ENCODE assay signal across 8 cellular contexts in the genomic region with DNA sequence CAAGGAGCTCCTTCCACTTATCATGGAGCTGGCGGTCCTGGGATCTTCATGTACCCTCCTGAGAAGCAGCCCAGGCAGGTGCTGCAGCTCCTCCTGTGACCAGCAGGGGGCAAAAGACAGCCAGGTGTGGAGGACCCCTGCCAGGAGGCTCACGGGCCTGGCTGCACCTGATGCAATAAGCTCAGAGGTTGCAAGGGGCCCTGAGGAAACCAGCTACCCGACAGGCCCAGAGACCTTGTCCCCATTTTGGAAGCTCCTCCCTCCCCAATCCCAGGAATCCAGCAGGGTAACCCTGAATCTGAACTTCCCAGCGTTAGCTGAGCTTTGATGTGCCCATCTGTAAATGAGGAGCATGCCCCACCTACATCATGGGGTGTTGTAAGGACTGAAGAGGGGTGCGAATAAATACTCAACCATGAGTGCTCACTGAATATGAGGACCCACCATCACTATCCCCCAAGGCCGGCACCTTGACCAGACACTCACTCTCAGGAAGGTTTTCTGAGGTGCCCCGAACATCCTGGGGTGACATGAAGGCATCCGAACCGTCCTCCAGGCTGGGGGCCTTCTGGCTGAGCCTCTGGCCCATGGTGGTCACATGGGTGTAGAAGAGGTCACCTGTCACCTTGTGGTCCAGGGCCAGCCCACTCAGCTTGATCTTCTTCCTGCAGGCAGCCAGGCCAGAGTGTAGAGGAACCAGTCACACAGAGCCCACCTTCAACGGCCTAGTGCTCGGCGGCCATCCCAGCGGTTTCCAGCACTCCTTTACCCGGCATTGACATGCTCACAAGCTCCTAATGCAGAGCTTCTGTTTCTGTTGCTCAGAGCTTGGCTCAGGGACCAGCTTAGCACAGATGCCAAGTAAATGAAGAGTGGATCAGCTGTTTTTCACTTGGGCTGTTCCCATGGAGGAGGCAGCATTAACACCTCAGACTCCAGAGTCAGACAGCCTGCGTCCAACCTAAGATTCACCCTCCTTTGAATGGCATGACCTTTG. TPM values are rescaled to one million over a fixed set of nuclear protein-coding genes. Genes with fewer than 3 reads are reported as not detected.
A peak's percentile ranks its signal among the peaks of the same experiment; 100 is the strongest.
DNase-seq lines count a peak whose midpoint lies in the region; ATAC-seq and TF ChIP-seq lines count a peak whose summit lies in the region.

No MANE protein-coding gene starts in this region.

- H3K9me3 Mint-ChIP-seq in CD8-positive, alpha-beta T cell: no peaks in the 10 kb centered on the region
- H3K9me3 Mint-ChIP-seq in activated B cell treated with CpG ODN at 0.5 μM for 24 hours (no peaks in the 10 kb centered on the region), memory B cell (no peaks in the 10 kb centered on the region)

- H3K36me3 Mint-ChIP-seq in CD8-positive, alpha-beta T cell: peaks cover 58% of the 10 kb centered on the region
- peaks cover 5% of the 10 kb centered on the region for H3K36me3 Mint-ChIP-seq in activated B cell treated with CpG ODN at 0.5 μM for 24 hours (ENCODE audit: low read depth)
- no peaks in the 10 kb centered on the region for H3K36me3 Mint-ChIP-seq in memory B cell

- no peaks in the 10 kb centered on the region for H3K4me1 Mint-ChIP-seq in CD8-positive, alpha-beta T cell (ENCODE audit: low read depth)
- peaks cover 7% of the 10 kb centered on the region for H3K4me1 Mint-ChIP-seq in activated B cell treated with CpG ODN at 0.5 μM for 24 hours
- no peaks in the 10 kb centered on the region for H3K4me1 Mint-ChIP-seq in memory B cell

- peak; percentile 97 for ATAC-seq in CD8-positive, alpha-beta T cell
- ATAC-seq in GM21367 (IDR thresholded peaks at IDR 0.05; ENCODE audit: unreplicated experiment) (peak; percentile 85), activated B cell treated with CpG ODN at 0.5 μM for 24 hours (ENCODE audit: low read depth) (peak; percentile 96), memory B cell (ENCODE audit: low read depth) (peak; percentile 83)

- no peaks in the 10 kb centered on the region for H4K20me1 ChIP-seq in KMS-11 (ENCODE audit: insufficient read depth)

- H3K4me3 ChIP-seq in CD8-positive, alpha-beta T cell (ENCODE audit: low read depth, low read length): no peak overlapping the region
- H3K4me3 ChIP-seq in KMS-11 (IDR thresholded peaks at IDR 0.05; ENCODE audit: insufficient read depth, low read depth, low read length): no peak overlapping the region
- H3K4me3 ChIP-seq in cardiac fibroblast (replicated peaks in 1 of 2; ENCODE audit: low read depth in 2 of 2, low read length in 2 of 2): no peak overlapping the region

- peak; percentile 57 to 85 (median 76) for DNase-seq in CD8-positive, alpha-beta T cell
- DNase-seq in activated B cell treated with CpG ODN at 0.5 μM for 24 hours (peak; percentile 64), cardiac fibroblast (ENCODE audit: low read depth in 2 of 2) (peak; percentile 44 to 50), memory B cell (ENCODE audit: low spot score in 2 of 2) (peak; percentile 59 to 79), AML-193 (lab: John Stamatoyannopoulos, UW) (no peak)
- peak; percentile 88 for DNase-seq in stimulated activated CD8-positive, alpha-beta memory T cell treated with anti-CD3 and anti-CD28 coated beads, Interleukin-4, amount 100 ng/mL, for 48 hours

- no peak overlapping the region for H3K9ac ChIP-seq in KMS-11

- POLR2A ChIA-PET in CD8-positive, alpha-beta T cell (lab: Charles Lee): interaction anchor here (0.7 to 2.1 kb wide), 9 partner anchors 8 to 221 kb away, joined by 3 to 18 read pairs (median 3); partner anchors contain the start of genes SLC43A1 and TIMM10
- POLR2A ChIA-PET in activated B cell treated with CpG ODN at 0.5 μM for 24 hours (lab: Charles Lee): interaction anchor here (0.5 to 4.0 kb wide), 14 partner anchors 10 to 300 kb away, joined by 3 to 18 read pairs (median 5); partner anchors contain the start of genes SLC43A1, TIMM10 and UBE2L6

- H3K4me3 Mint-ChIP-seq in CD8-positive, alpha-beta T cell: no peak overlapping the region
- H3K4me3 Mint-ChIP-seq in activated B cell treated with CpG ODN at 0.5 μM for 24 hours: no peak overlapping the region
- H3K4me3 Mint-ChIP-seq in memory B cell: no peak overlapping the region

- H3K9me3 ChIP-seq in CD8-positive, alpha-beta T cell (ENCODE audit: low read length): no peaks in the 10 kb centered on the region

- H3K79me2 ChIP-seq in KMS-11 (ENCODE audit: insufficient read depth, low read depth): no peaks in the 10 kb centered on the region

- H3K27me3 Mint-ChIP-seq in CD8-positive, alpha-beta T cell (ENCODE audit: low read depth): peaks cover 2% of the 10 kb centered on the region
- H3K27me3 Mint-ChIP-seq in activated B cell treated with CpG ODN at 0.5 μM for 24 hours (no peaks in the 10 kb centered on the region), memory B cell (no peaks in the 10 kb centered on the region)

- H3K4me1 ChIP-seq in CD8-positive, alpha-beta T cell (ENCODE audit: insufficient read depth, low read length): no peaks in the 10 kb centered on the region
- peaks cover 17% of the 10 kb centered on the region for H3K4me1 ChIP-seq in KMS-11 (ENCODE audit: low read depth, poor library complexity, severe bottlenecking)

- CTCF ChIA-PET in CD8-positive, alpha-beta T cell (lab: Charles Lee): interaction anchor here (0.6 to 17.0 kb wide), 59 partner anchors 11 to 1083 kb away, joined by 3 to 755 read pairs (median 4); partner anchors contain the start of genes P2RX3, RTN4RL2, SLC43A1 and SLC43A3
- CTCF ChIA-PET in activated B cell treated with CpG ODN at 0.5 μM for 24 hours (lab: Charles Lee): interaction anchor here (0.7 to 10.4 kb wide), 29 partner anchors 8 to 307 kb away, joined by 3 to 198 read pairs (median 6); partner anchors contain the start of genes RTN4RL2, SLC43A1, SSRP1 and TIMM10

- H3K36me3 ChIP-seq in CD8-positive, alpha-beta T cell (ENCODE audit: insufficient read depth, low read length): peaks cover 12% of the 10 kb centered on the region
- no peaks in the 10 kb centered on the region for H3K36me3 ChIP-seq in KMS-11 (ENCODE audit: insufficient read depth)

- H3K27ac ChIP-seq in CD8-positive, alpha-beta T cell (ENCODE audit: low read depth, low read length): no peak overlapping the region
- H3K27ac ChIP-seq in KMS-11: no peak overlapping the region

- peak; percentile 91 for TF ChIP-seq CTCF in CD8-positive, alpha-beta T cell (IDR thresholded peaks at IDR 0.05)
- TF ChIP-seq CTCF in KMS-11 (conservative IDR thresholded peaks at IDR 0.05; ENCODE audit: low read depth, low read length) (peak; percentile 92), activated B cell treated with CpG ODN at 0.5 μM for 24 hours (IDR thresholded peaks at IDR 0.05) (peak; percentile 30), cardiac fibroblast (IDR thresholded peaks at IDR 0.05; ENCODE audit: low read depth, low read length) (peak; percentile 97)

- intact Hi-C loops in CD8-positive, alpha-beta T cell (cut with DNase I, micrococcal nuclease): loop anchor here (1.0 to 10.0 kb wide), 6 partner anchors 21 to 1028 kb away; partner anchors contain the start of genes SLC43A1 (in 1 of the 2) and UBE2L6 (in 1 of the 2)
- intact Hi-C loops in activated B cell treated with CpG ODN at 0.5 μM for 24 hours (cut with micrococcal nuclease): loop anchor here (1.0 to 5.0 kb wide), 5 partner anchors 10 to 1663 kb away; no protein-coding TSS in a partner anchor

- H3K4me2 ChIP-seq in KMS-11: no peak overlapping the region

- no peak overlapping the region for H3K27ac Mint-ChIP-seq in CD8-positive, alpha-beta T cell
- H3K27ac Mint-ChIP-seq in activated B cell treated with CpG ODN at 0.5 μM for 24 hours (peak overlapping the region; percentile 76), memory B cell (no peak overlapping the region)

- no peak overlapping the region for H2AFZ ChIP-seq in KMS-11 (ENCODE audit: low read depth)

- H3K27me3 ChIP-seq in CD8-positive, alpha-beta T cell (ENCODE audit: insufficient read depth, low read length): no peaks in the 10 kb centered on the region
- H3K27me3 ChIP-seq in KMS-11 (ENCODE audit: insufficient read depth, low read depth): no peaks in the 10 kb centered on the region

RNA-seq across cellular contexts. Expression of gene SLC43A1, which starts 21.7 kb away (rescaled TPM):
- 1 to 10 TPM; 4.4 to 7.5 TPM for total RNA-seq in CD8-positive, alpha-beta T cell
- total RNA-seq in activated B cell treated with CpG ODN at 0.5 μM for 24 hours: 11.1 and 12.8 TPM in 2 replicates

RNA-seq across cellular contexts. Expression of gene RTN4RL2, which starts 33.5 kb away (rescaled TPM):
- total RNA-seq in CD8-positive, alpha-beta T cell: under 1 TPM; 0.16 to 0.31 TPM
- 0.13 and 0.24 TPM in 2 replicates for total RNA-seq in activated B cell treated with CpG ODN at 0.5 μM for 24 hours

RNA-seq across cellular contexts. Expression of gene TIMM10, which starts 36.7 kb away (rescaled TPM):
- 10 to 100 TPM; 16.4 to 18.9 TPM for total RNA-seq in CD8-positive, alpha-beta T cell
- 100 and 108 TPM in 2 replicates for total RNA-seq in activated B cell treated with CpG ODN at 0.5 μM for 24 hours

RNA-seq across cellular contexts. Expression of gene SMTNL1, which starts 43.6 kb away (rescaled TPM):
- total RNA-seq in CD8-positive, alpha-beta T cell: not detected
- total RNA-seq in activated B cell treated with CpG ODN at 0.5 μM for 24 hours: not detected in 2 replicates

Comparison
In these comparisons a context has a peak if more than half of its experiments do, and no peak if none do; other contexts are left out.
1. DNase-seq: peak in CD8-positive, alpha-beta T cell (7 of 7), activated B cell treated with CpG ODN at 0.5 μM for 24 hours (single experiment), cardiac fibroblast (2 of 2), memory B cell (2 of 2) and stimulated activated CD8-positive, alpha-beta memory T cell treated with anti-CD3 and anti-CD28 coated beads, Interleukin-4, amount 100 ng/mL, for 48 hours (single experiment); none in AML-193 (0 of 2).
2. CTCF ChIP-seq: peak in every context shown above with its lines; median percentile 97 in cardiac fibroblast; 92 in KMS-11; 91 in CD8-positive, alpha-beta T cell; 30 in activated B cell treated with CpG ODN at 0.5 μM for 24 hours.
3. Peak in every context shown above with its lines, with median percentiles within 50 percentile points of each other: ATAC-seq.